Comparison of ENCODE assay signal across 1 cellular context in the genomic region with DNA sequence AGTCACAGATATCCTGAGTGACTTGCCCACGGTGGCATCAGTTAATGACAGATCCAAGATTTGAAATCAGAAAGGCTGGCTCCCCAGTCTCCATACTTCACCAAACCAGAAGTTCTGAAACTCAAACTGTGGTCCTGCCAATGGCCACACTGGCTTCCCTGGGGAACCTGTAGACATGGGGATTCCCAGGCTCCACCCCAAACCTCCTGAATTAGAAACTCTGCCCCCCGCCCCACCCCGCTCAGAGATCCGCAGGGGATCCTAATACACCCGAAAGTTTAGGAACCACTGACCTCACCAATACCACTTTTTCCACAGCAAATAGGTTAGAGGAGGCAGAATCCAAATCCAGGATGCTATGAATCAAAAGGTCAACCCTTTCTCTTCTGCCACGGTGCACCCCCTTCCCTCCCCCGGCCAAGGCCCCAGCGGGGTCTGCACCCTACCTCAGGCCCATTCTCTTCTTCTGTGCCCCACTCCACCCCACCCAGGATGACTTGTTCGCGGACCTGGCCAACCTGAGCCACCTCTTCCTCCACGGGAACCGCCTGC.
TF ChIP-seq lines count a peak whose summit lies in the region.

No MANE protein-coding gene starts in this region.

TF ChIP-seq in IMR-90, 13 proteins besides CTCF, POLR2A, EP300 and RAD21 (continued from another document):
- TF ChIP-seq, protein P1, sequence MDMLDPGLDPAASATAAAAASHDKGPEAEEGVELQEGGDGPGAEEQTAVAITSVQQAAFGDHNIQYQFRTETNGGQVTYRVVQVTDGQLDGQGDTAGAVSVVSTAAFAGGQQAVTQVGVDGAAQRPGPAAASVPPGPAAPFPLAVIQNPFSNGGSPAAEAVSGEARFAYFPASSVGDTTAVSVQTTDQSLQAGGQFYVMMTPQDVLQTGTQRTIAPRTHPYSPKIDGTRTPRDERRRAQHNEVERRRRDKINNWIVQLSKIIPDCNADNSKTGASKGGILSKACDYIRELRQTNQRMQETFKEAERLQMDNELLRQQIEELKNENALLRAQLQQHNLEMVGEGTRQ (IDR thresholded peaks at IDR 0.05; ENCODE audit: low read depth, low read length) = no peak
- TF ChIP-seq NFE2L2 (IDR thresholded peaks at IDR 0.05; ENCODE audit: low read depth, low read length) = no peak
- no peak for TF ChIP-seq FOS (IDR thresholded peaks at IDR 0.05; ENCODE audit: low read depth, low read length)
- no peak for TF ChIP-seq CHD1 (IDR thresholded peaks at IDR 0.05; ENCODE audit: low read depth, low read length)
- no peak for TF ChIP-seq MAZ (IDR thresholded peaks at IDR 0.05; ENCODE audit: borderline replicate concordance, low read depth, low read length)
- TF ChIP-seq RFX5 (IDR thresholded peaks at IDR 0.05; ENCODE audit: low read depth, low read length) = no peak
- TF ChIP-seq RCOR1 (IDR thresholded peaks at IDR 0.05; ENCODE audit: insufficient replicate concordance, low read length) = no peak
- no peak for TF ChIP-seq BHLHE40 (IDR thresholded peaks at IDR 0.05; ENCODE audit: low read depth, low read length)
- TF ChIP-seq, protein P2, sequence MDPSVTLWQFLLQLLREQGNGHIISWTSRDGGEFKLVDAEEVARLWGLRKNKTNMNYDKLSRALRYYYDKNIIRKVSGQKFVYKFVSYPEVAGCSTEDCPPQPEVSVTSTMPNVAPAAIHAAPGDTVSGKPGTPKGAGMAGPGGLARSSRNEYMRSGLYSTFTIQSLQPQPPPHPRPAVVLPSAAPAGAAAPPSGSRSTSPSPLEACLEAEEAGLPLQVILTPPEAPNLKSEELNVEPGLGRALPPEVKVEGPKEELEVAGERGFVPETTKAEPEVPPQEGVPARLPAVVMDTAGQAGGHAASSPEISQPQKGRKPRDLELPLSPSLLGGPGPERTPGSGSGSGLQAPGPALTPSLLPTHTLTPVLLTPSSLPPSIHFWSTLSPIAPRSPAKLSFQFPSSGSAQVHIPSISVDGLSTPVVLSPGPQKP (IDR thresholded peaks at IDR 0.05; ENCODE audit: borderline replicate concordance, low read depth, low read length) = no peak
